16 cellular contexts compared by ENCODE assay signal in genomic region chr20:48701702-48702101, GRCh38.
DNase-seq lines count a peak whose midpoint lies in the region; ATAC-seq and TF ChIP-seq lines count a peak whose summit lies in the region.
"Had no signal": no experiment of that assay in that cellular context is flagged by ENCODE, and none has a peak within 500 bp of the region (broad histone marks: within the 10 kb centered on the region; RNA-seq: fewer than 3 reads in every experiment).

No MANE protein-coding gene starts in this region.

- H3K4me3 ChIP-seq in upper lobe of right lung = no peak overlapping the region
- H3K4me3 ChIP-seq: A549, GM12878 had no signal

- H3K27ac ChIP-seq in upper lobe of right lung = no peak overlapping the region
- H3K27ac ChIP-seq: A549 had no signal

- H3K36me3 ChIP-seq in upper lobe of right lung = peaks cover 5% of the 10 kb centered on the region

- TF ChIP-seq CTCF in brain (conservative IDR thresholded peaks at IDR 0.05) (no peak), upper lobe of right lung (IDR thresholded peaks at IDR 0.05) (no peak)

- no peak for ATAC-seq in activated T-cell treated with anti-CD3 and anti-CD28 coated beads, Interleukin-2, amount 50 U/mL, for 72 hours (replicated peaks in 1 of 2)
- ATAC-seq in natural killer cell treated with Interleukin-12 subunit alpha and Interleukin-12 subunit beta and Interleukin-15 and Interleukin-18, amount 100 ng/mL, for 72 hours = no peak
- ATAC-seq in upper lobe of right lung = no peak
- ATAC-seq in GM18511 (IDR thresholded peaks at IDR 0.05; ENCODE audit: unreplicated experiment) = no peak
- ATAC-seq in GM18909 (IDR thresholded peaks at IDR 0.05; ENCODE audit: poor library complexity, unreplicated experiment) = no peak
- ATAC-seq: A549, GM12878, Right ventricle myocardium inferior had no signal

- intact Hi-C loops in upper lobe of right lung (cut with DNase I) = no loop called here

- H3K27me3 ChIP-seq in upper lobe of right lung = no peaks in the 10 kb centered on the region

- H3K4me1 Mint-ChIP-seq in activated T-cell treated with anti-CD3 and anti-CD28 coated beads, Interleukin-2, amount 50 U/mL, for 72 hours (ENCODE audit: low read depth) = peaks cover 28% of the 10 kb centered on the region
- H3K4me1 Mint-ChIP-seq in brain = peaks cover 55% of the 10 kb centered on the region
- peaks cover 60 to 69% of the 10 kb centered on the region in 2 donors for H3K4me1 Mint-ChIP-seq in natural killer cell treated with Interleukin-12 subunit alpha and Interleukin-12 subunit beta and Interleukin-15 and Interleukin-18, amount 100 ng/mL, for 72 hours (ENCODE audit: low read depth in 2 of 2)

- H3K27ac Mint-ChIP-seq in activated T-cell treated with anti-CD3 and anti-CD28 coated beads, Interleukin-2, amount 50 U/mL, for 72 hours = peak overlapping the region; percentile 10
- peak overlapping the region in 4 of 5 experiments; percentile 37 to 95 (median 86) for H3K27ac Mint-ChIP-seq in brain
- peak overlapping the region; percentile 66 to 67 for H3K27ac Mint-ChIP-seq in natural killer cell treated with Interleukin-12 subunit alpha and Interleukin-12 subunit beta and Interleukin-15 and Interleukin-18, amount 100 ng/mL, for 72 hours
- H3K27ac Mint-ChIP-seq: CD4-positive, alpha-beta T cell had no signal

- H3K36me3 Mint-ChIP-seq in activated T-cell treated with anti-CD3 and anti-CD28 coated beads, Interleukin-2, amount 50 U/mL, for 72 hours (ENCODE audit: insufficient read depth in 2 of 2) = peaks cover 17 to 24% of the 10 kb centered on the region in 2 donors
- peaks cover 9% of the 10 kb centered on the region for H3K36me3 Mint-ChIP-seq in brain
- H3K36me3 Mint-ChIP-seq in natural killer cell treated with Interleukin-12 subunit alpha and Interleukin-12 subunit beta and Interleukin-15 and Interleukin-18, amount 100 ng/mL, for 72 hours = peaks cover 32% of the 10 kb centered on the region

- H3K27me3 Mint-ChIP-seq in activated T-cell treated with anti-CD3 and anti-CD28 coated beads, Interleukin-2, amount 50 U/mL, for 72 hours (ENCODE audit: low read depth) = no peaks in the 10 kb centered on the region
- no peaks in the 10 kb centered on the region for H3K27me3 Mint-ChIP-seq in brain
- H3K27me3 Mint-ChIP-seq in natural killer cell treated with Interleukin-12 subunit alpha and Interleukin-12 subunit beta and Interleukin-15 and Interleukin-18, amount 100 ng/mL, for 72 hours = no peaks in the 10 kb centered on the region
- H3K27me3 Mint-ChIP-seq: CD4-positive, alpha-beta T cell had no signal

- H3K9me3 Mint-ChIP-seq in activated T-cell treated with anti-CD3 and anti-CD28 coated beads, Interleukin-2, amount 50 U/mL, for 72 hours = no peaks in the 10 kb centered on the region
- H3K9me3 Mint-ChIP-seq in brain = no peaks in the 10 kb centered on the region
- H3K9me3 Mint-ChIP-seq in natural killer cell treated with Interleukin-12 subunit alpha and Interleukin-12 subunit beta and Interleukin-15 and Interleukin-18, amount 100 ng/mL, for 72 hours = peaks cover 5% of the 10 kb centered on the region
- H3K9me3 Mint-ChIP-seq: CD4-positive, alpha-beta T cell had no signal

- H3K4me1 ChIP-seq in upper lobe of right lung = peaks cover 12% of the 10 kb centered on the region

- DNase-seq in activated T-cell treated with anti-CD3 and anti-CD28 coated beads, Interleukin-2, amount 50 U/mL, for 72 hours = no peak
- DNase-seq in activated T-cell treated with anti-CD3 and anti-CD28 coated beads, Interleukin-2, amount 50 U/mL, for 1 hour = no peak
- peak; percentile 57 for DNase-seq in natural killer cell treated with Interleukin-12 subunit alpha and Interleukin-12 subunit beta and Interleukin-15 and Interleukin-18, amount 100 ng/mL, for 72 hours (ENCODE audit: low spot score)
- peak; percentile 5 for DNase-seq in upper lobe of right lung
- DNase-seq: Calu3; CD4-positive, alpha-beta T cell; GF-D8; KBM-7; NCI-H1105; NCI-H2081 treated with DMSO at 0.1 percent for 48 hours had no signal

- H3K4me3 Mint-ChIP-seq in activated T-cell treated with anti-CD3 and anti-CD28 coated beads, Interleukin-2, amount 50 U/mL, for 72 hours = no peak overlapping the region
- no peak overlapping the region for H3K4me3 Mint-ChIP-seq in brain
- H3K4me3 Mint-ChIP-seq in natural killer cell treated with Interleukin-12 subunit alpha and Interleukin-12 subunit beta and Interleukin-15 and Interleukin-18, amount 100 ng/mL, for 72 hours = no peak overlapping the region
- H3K4me3 Mint-ChIP-seq: CD4-positive, alpha-beta T cell had no signal

- H3K9me3 ChIP-seq in upper lobe of right lung = no peaks in the 10 kb centered on the region
- H3K9me3 ChIP-seq: A549 had no signal

Comparison
In these comparisons a context has a peak if more than half of its experiments do, and no peak if none do; other contexts are left out.
1. DNase-seq: peak in natural killer cell treated with Interleukin-12 subunit alpha and Interleukin-12 subunit beta and Interleukin-15 and Interleukin-18, amount 100 ng/mL, for 72 hours (single experiment) and upper lobe of right lung (single experiment); none in activated T-cell treated with anti-CD3 and anti-CD28 coated beads, Interleukin-2, amount 50 U/mL, for 72 hours (0 of 2) and activated T-cell treated with anti-CD3 and anti-CD28 coated beads, Interleukin-2, amount 50 U/mL, for 1 hour (single experiment).
2. H3K27ac Mint-ChIP-seq: peak in every context shown above with its lines; median percentile 86 in brain; 66 in natural killer cell treated with Interleukin-12 subunit alpha and Interleukin-12 subunit beta and Interleukin-15 and Interleukin-18, amount 100 ng/mL, for 72 hours; 10 in activated T-cell treated with anti-CD3 and anti-CD28 coated beads, Interleukin-2, amount 50 U/mL, for 72 hours.